12 cellular contexts compared by ENCODE assay signal in the genomic region with DNA sequence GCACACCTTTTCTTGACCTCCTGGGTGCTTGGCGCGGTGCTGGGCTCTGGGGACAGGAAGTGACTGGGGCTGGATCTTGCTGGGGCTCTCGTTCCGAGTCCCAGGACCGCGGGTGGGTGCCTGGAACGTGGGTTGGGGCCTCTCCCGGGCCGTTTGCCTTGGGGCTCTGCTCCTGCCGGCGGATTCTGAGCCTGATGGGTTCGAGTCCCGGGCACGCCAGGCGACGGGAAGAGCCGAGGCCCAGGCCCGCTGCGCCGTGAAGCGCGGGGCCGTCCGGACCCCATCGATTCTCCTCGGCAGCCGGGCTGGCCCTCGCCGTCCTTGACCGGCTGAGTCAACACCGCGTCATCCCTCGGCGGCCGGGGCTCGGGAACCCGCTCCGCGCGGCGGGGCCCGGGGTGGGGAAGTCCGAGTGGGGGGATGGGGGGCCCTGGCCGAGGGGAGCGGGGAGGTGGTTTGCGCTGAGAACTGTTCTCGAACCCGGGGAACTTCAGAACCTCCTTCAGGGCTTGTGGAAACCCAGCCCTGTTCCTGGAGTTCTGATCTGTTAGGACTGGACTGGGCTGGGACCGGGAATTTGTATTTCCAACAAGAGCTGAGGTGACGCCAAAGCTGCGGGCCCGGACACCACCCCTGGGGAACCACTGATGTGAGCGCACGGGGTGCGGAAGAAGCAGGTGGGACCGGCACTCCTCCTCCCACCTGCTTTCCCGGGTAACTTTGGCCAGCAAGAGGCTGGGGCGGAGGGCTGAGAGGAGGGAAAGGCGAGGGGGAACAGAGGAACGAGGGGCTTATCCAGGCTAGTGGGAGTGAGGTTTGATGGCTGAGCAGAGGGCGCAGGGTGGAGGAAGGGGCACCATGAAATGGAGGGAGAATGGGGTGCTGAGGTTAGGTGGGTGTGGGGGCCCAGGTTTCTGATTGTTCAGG. TPM values are rescaled to one million over a fixed set of nuclear protein-coding genes. Genes with fewer than 3 reads are reported as not detected.
A peak's percentile ranks its signal among the peaks of the same experiment; 100 is the strongest.
DNase-seq lines count a peak whose midpoint lies in the region; ATAC-seq, FAIRE-seq and TF ChIP-seq lines count a peak whose summit lies in the region.
"Had no signal": no experiment of that assay in that cellular context is flagged by ENCODE, and none has a peak within 500 bp of the region (broad histone marks: within the 10 kb centered on the region; RNA-seq: fewer than 3 reads in every experiment).

No MANE protein-coding gene starts in this region.

- H4K20me1 ChIP-seq in GM23248 (ENCODE audit: insufficient read depth), result no peaks in the 10 kb centered on the region
- no peaks in the 10 kb centered on the region for H4K20me1 ChIP-seq in astrocyte (ENCODE audit: insufficient read depth, low read length)

- ATAC-seq in HG02870 (IDR thresholded peaks at IDR 0.05; ENCODE audit: unreplicated experiment), result no peak

- peaks cover 6% of the 10 kb centered on the region for H3K9me3 Mint-ChIP-seq in astrocyte (ENCODE audit: unreplicated experiment)
- H3K9me3 Mint-ChIP-seq in activated T-cell treated with anti-CD3 and anti-CD28 coated beads, Interleukin-2, amount 50 U/mL, for 24 hours, result no peaks in the 10 kb centered on the region
- H3K9me3 Mint-ChIP-seq: activated T-helper 2 cell treated with anti-CD3 and anti-CD28 coated beads, Interferon-gamma antibody, Interleukin-2, Interleukin-4, amounts not matched to agents 10 μg/mL and 5 μg/mL and 100 μg/mL, durations not matched to agents 14 hours and 24 hours and 36 hours had no signal

- H3K36me3 ChIP-seq in GM23248 (ENCODE audit: low read depth), result no peaks in the 10 kb centered on the region
- no peaks in the 10 kb centered on the region for H3K36me3 ChIP-seq in astrocyte (ENCODE audit: insufficient read depth, low read length)

- H3K4me2 ChIP-seq in GM23248 (ENCODE audit: unreplicated experiment), result peak overlapping the region; percentile 69
- H3K4me2 ChIP-seq in astrocyte (ENCODE audit: low read length), result peak overlapping the region; percentile 85

- H3K4me1 Mint-ChIP-seq in astrocyte (ENCODE audit: low read depth, unreplicated experiment), result peaks cover 5% of the 10 kb centered on the region
- H3K4me1 Mint-ChIP-seq in activated T-cell treated with anti-CD3 and anti-CD28 coated beads, Interleukin-2, amount 50 U/mL, for 24 hours (ENCODE audit: low read depth), result peaks cover 34% of the 10 kb centered on the region

- no peaks in the 10 kb centered on the region for H3K9me3 ChIP-seq in GM23248 (ENCODE audit: low read depth)
- no peaks in the 10 kb centered on the region for H3K9me3 ChIP-seq in astrocyte (ENCODE audit: insufficient read depth, low read depth, low read length)
- H3K9me3 ChIP-seq in iPS-18c (ENCODE audit: control insufficient read depth, insufficient read depth, low read length), result no peaks in the 10 kb centered on the region

- H3F3A ChIP-seq in GM23248 (ENCODE audit: insufficient read depth), result 0 out of 2 replicates have a peak, but pooled peaks cover 21% of the 10 kb centered on the region

- H3K27me3 ChIP-seq in GM23248 (replicated peaks; ENCODE audit: insufficient read depth), result peaks cover 41% of the 10 kb centered on the region
- H3K27me3 ChIP-seq in astrocyte (ENCODE audit: insufficient read depth, low read length), result peaks cover 27% of the 10 kb centered on the region

- peak; percentile 80 for DNase-seq in GM23248
- peak; percentile 49 for DNase-seq in astrocyte (ENCODE audit: low read depth)
- DNase-seq in skeletal muscle cell (ENCODE audit: low read depth), result no peak
- no peak for DNase-seq in amygdala (lab: John Stamatoyannopoulos, UW)
- no peak for DNase-seq in activated T-cell treated with anti-CD3 and anti-CD28 coated beads, Interleukin-2, amount 50 U/mL, for 24 hours
- no peak for DNase-seq in stimulated activated CD8-positive, alpha-beta memory T cell treated with anti-CD3 and anti-CD28 coated beads, Interleukin-4, amount 100 ng/mL, for 48 hours
- DNase-seq: GF-D8; stimulated activated naive CD4-positive, alpha-beta T cell; T-helper 1 cell had no signal

- H3K4me1 ChIP-seq in GM23248 (ENCODE audit: insufficient read depth), result no peaks in the 10 kb centered on the region
- H3K4me1 ChIP-seq in astrocyte (ENCODE audit: insufficient read depth, low read length), result peaks cover 4% of the 10 kb centered on the region

- H3K9ac ChIP-seq in GM23248, result peak overlapping the region; percentile 48
- peak overlapping the region; percentile 69 for H3K9ac ChIP-seq in astrocyte (ENCODE audit: low read length)

- peaks cover 59% of the 10 kb centered on the region for H3K27me3 Mint-ChIP-seq in astrocyte (ENCODE audit: low read depth, unreplicated experiment)
- H3K27me3 Mint-ChIP-seq in activated T-cell treated with anti-CD3 and anti-CD28 coated beads, Interleukin-2, amount 50 U/mL, for 24 hours, result peaks cover 87% of the 10 kb centered on the region

- peak overlapping the region; percentile 69 for H3K27ac Mint-ChIP-seq in astrocyte (ENCODE audit: unreplicated experiment)
- no peak overlapping the region for H3K27ac Mint-ChIP-seq in activated T-cell treated with anti-CD3 and anti-CD28 coated beads, Interleukin-2, amount 50 U/mL, for 24 hours
- H3K27ac Mint-ChIP-seq: activated T-helper 2 cell treated with anti-CD3 and anti-CD28 coated beads, Interferon-gamma antibody, Interleukin-2, Interleukin-4, amounts not matched to agents 10 μg/mL and 5 μg/mL and 100 μg/mL, durations not matched to agents 14 hours and 24 hours and 36 hours had no signal

- no peaks in the 10 kb centered on the region for H3K9me2 ChIP-seq in GM23248 (ENCODE audit: insufficient read depth)

- H3K27ac ChIP-seq in GM23248 (no peak overlapping the region), astrocyte (ENCODE audit: low read depth, low read length) (peak overlapping the region; percentile 27)

- WGBS in GM23248 (ENCODE audit: low coverage in 1 of 2, low lambda C conversion rate in 2 of 2, missing lambda C conversion rate in 2 of 2), 2 experiments, result 9 to 15% methylated on average over 37 to 58 of the region's 61 CpGs

- FAIRE-seq in astrocyte (lab: Jason Lieb, UNC), result no peak

- peak overlapping the region; percentile 80 for H2AFZ ChIP-seq in GM23248
- peak overlapping the region; percentile 84 for H2AFZ ChIP-seq in astrocyte (ENCODE audit: low read depth, low read length)

- no peaks in the 10 kb centered on the region for H3K36me3 Mint-ChIP-seq in astrocyte (ENCODE audit: low read depth, unreplicated experiment)
- no peaks in the 10 kb centered on the region for H3K36me3 Mint-ChIP-seq in activated T-cell treated with anti-CD3 and anti-CD28 coated beads, Interleukin-2, amount 50 U/mL, for 24 hours (ENCODE audit: low read depth)

- in situ Hi-C loops in GM23248 (cut with MboI), result no loop called here

- TF ChIP-seq CTCF in astrocyte (IDR thresholded peaks at IDR 0.05; ENCODE audit: insufficient read depth, low read depth, low read length), result no peak

- H3K4me3 Mint-ChIP-seq in astrocyte (ENCODE audit: unreplicated experiment), result peak overlapping the region; percentile 69
- no peak overlapping the region for H3K4me3 Mint-ChIP-seq in activated T-cell treated with anti-CD3 and anti-CD28 coated beads, Interleukin-2, amount 50 U/mL, for 24 hours

- no peaks in the 10 kb centered on the region for H3K79me2 ChIP-seq in GM23248 (ENCODE audit: insufficient read depth)
- H3K79me2 ChIP-seq in astrocyte (ENCODE audit: insufficient read depth, low read length), result no peaks in the 10 kb centered on the region

- H3K4me3 ChIP-seq in GM23248, result peak overlapping the region; percentile 62
- peak overlapping the region; percentile 55 for H3K4me3 ChIP-seq in astrocyte (ENCODE audit: insufficient read depth, low read depth, low read length)
- peak overlapping the region; percentile 50 for H3K4me3 ChIP-seq in iPS-18c (ENCODE audit: insufficient read depth, low read depth, low read length)
- H3K4me3 ChIP-seq in skeletal muscle cell (ENCODE audit: low read depth, low read length), result peak overlapping the region; percentile 44

RNA-seq across cellular contexts. Expression of a gene that starts 6.2 kb away (rescaled TPM):
- total RNA-seq in GM23248 (2014; rRNA removed; shearing (Covaris generic)), result 0.13 and 0.54 TPM in 2 replicates
- 0.10 and 0.32 TPM in 2 replicates for polyA plus RNA-seq in GM23248 (2016; fragmentation: Nextera tagmentation; extraction: Ambion mirVana)
- not detected in 2 replicates for total RNA-seq in astrocyte

Comparison
In these comparisons a context has a peak if more than half of its experiments do, and no peak if none do; other contexts are left out.
1. DNase-seq: peak in GM23248 (single experiment) and astrocyte (single experiment); none in skeletal muscle cell (single experiment), amygdala (0 of 56), activated T-cell treated with anti-CD3 and anti-CD28 coated beads, Interleukin-2, amount 50 U/mL, for 24 hours (single experiment) and stimulated activated CD8-positive, alpha-beta memory T cell treated with anti-CD3 and anti-CD28 coated beads, Interleukin-4, amount 100 ng/mL, for 48 hours (single experiment).
2. Peak in every context shown above with its lines, with median percentiles within 50 percentile points of each other: H3K4me3 ChIP-seq.